ENCODE assay signal across 2 cellular contexts in the genomic region with DNA sequence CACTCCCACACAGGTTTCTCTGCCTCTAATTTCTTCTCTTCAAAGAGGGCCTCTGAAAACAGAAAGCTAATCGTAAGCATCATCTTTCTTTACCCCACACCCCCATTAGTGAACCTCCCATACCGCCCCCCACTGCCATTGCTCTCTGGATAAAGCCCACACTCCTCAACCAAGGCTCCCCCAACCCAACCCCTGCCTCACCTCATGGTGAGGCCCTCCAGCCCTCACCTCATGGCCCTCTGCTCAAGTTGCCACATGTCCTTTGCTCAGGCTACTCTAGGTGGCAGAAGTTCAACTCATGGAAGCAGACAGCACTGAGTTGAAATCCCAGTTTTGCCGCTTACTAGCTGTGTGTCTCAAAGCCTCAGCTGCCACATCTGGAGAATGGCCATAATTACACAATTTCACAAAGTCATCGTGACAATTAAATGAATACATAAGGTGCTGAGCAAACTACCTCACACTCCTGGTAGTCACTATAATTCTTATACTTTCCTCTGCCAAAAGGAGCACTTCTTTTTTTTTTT.
TF ChIP-seq lines count a peak whose summit lies in the region.

No MANE protein-coding gene starts in this region.

TF ChIP-seq in IMR-90, 13 proteins besides CTCF, POLR2A, EP300 and RAD21:
- TF ChIP-seq BHLHE40 (IDR thresholded peaks at IDR 0.05; ENCODE audit: low read depth, low read length) (no peak), RCOR1 (IDR thresholded peaks at IDR 0.05; ENCODE audit: insufficient replicate concordance, low read length) (no peak), SMC3 (IDR thresholded peaks at IDR 0.05; ENCODE audit: low read depth, low read length) (no peak), RFX5 (IDR thresholded peaks at IDR 0.05; ENCODE audit: low read depth, low read length) (no peak), MXI1 (IDR thresholded peaks at IDR 0.05; ENCODE audit: borderline replicate concordance, low read depth, low read length) (no peak), CEBPB (IDR thresholded peaks at IDR 0.05; ENCODE audit: low read depth, low read length) (no peak), NFE2L2 (IDR thresholded peaks at IDR 0.05; ENCODE audit: low read depth, low read length) (no peak)
- TF ChIP-seq, protein P1, sequence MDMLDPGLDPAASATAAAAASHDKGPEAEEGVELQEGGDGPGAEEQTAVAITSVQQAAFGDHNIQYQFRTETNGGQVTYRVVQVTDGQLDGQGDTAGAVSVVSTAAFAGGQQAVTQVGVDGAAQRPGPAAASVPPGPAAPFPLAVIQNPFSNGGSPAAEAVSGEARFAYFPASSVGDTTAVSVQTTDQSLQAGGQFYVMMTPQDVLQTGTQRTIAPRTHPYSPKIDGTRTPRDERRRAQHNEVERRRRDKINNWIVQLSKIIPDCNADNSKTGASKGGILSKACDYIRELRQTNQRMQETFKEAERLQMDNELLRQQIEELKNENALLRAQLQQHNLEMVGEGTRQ (IDR thresholded peaks at IDR 0.05; ENCODE audit: low read depth, low read length): no peak
- TF ChIP-seq, protein P2, sequence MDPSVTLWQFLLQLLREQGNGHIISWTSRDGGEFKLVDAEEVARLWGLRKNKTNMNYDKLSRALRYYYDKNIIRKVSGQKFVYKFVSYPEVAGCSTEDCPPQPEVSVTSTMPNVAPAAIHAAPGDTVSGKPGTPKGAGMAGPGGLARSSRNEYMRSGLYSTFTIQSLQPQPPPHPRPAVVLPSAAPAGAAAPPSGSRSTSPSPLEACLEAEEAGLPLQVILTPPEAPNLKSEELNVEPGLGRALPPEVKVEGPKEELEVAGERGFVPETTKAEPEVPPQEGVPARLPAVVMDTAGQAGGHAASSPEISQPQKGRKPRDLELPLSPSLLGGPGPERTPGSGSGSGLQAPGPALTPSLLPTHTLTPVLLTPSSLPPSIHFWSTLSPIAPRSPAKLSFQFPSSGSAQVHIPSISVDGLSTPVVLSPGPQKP (IDR thresholded peaks at IDR 0.05; ENCODE audit: borderline replicate concordance, low read depth, low read length): no peak

TF ChIP-seq in K562, 482 proteins besides CTCF, POLR2A, EP300 and RAD21 (continues in another document):
- peak; percentile 60; the same call in 1 of the 2 replicates for TF ChIP-seq MAFK (IDR thresholded peaks at IDR 0.05; ENCODE audit: low read length)
- TF ChIP-seq LCOR (CRISPR knock-in tag; IDR thresholded peaks at IDR 0.05): 0 out of 2 replicates have a peak, but pooled peaks have one; percentile 41
- TF ChIP-seq XRCC5 (IDR thresholded peaks at IDR 0.05; ENCODE audit: low read depth, low read length): 0 out of 2 replicates have a peak, but pooled peaks have one; percentile 52
- TF ChIP-seq, protein P3, sequence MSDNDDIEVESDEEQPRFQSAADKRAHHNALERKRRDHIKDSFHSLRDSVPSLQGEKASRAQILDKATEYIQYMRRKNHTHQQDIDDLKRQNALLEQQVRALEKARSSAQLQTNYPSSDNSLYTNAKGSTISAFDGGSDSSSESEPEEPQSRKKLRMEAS (CRISPR knock-in tag; IDR thresholded peaks at IDR 0.05): peak; percentile 83
- peak; percentile 83 for TF ChIP-seq MYC (IDR thresholded peaks at IDR 0.05; ENCODE audit: low read depth, low read length)
- no peak for TF ChIP-seq MYC (CRISPR knock-in tag; IDR thresholded peaks at IDR 0.05; ENCODE audit: borderline replicate concordance, low read depth)
- peak; percentile 91 to 97 for TF ChIP-seq KDM1A (IDR thresholded peaks at IDR 0.05)
- peak in 1 of 2 experiments; percentile 48; a peak in 2 of 4 replicates for TF ChIP-seq HDAC1 (IDR thresholded peaks at IDR 0.05)
- no peak for TF ChIP-seq SIN3A (IDR thresholded peaks at IDR 0.05; ENCODE audit: borderline replicate concordance in 2 of 2, control insufficient read depth in 1 of 2, low read depth in 2 of 2, low read length in 2 of 2)
- TF ChIP-seq NFIC (IDR thresholded peaks at IDR 0.05): peak; percentile 33; the same call in 1 of the 2 replicates
- peak; percentile 37; the same call in 1 of the 2 replicates for TF ChIP-seq EHMT2 (IDR thresholded peaks at IDR 0.05)
- TF ChIP-seq TBL1XR1 (IDR thresholded peaks at IDR 0.05; ENCODE audit: low read length in 2 of 2): peak in 1 of 2 experiments; percentile 48; a peak in 1 of 4 replicates
- 0 out of 2 replicates have a peak, but pooled peaks have one; percentile 20 for TF ChIP-seq SMC3 (conservative IDR thresholded peaks at IDR 0.05; ENCODE audit: insufficient read depth, low read depth, low read length)
- peak; percentile 80 for TF ChIP-seq NFE2 (IDR thresholded peaks at IDR 0.05; ENCODE audit: low read depth)
- TF ChIP-seq L3MBTL2 (IDR thresholded peaks at IDR 0.05): peak; percentile 64; the same call in 1 of the 2 replicates
- peak; percentile 48; the same call in 1 of the 2 replicates for TF ChIP-seq ZNF263 (CRISPR knock-in tag; IDR thresholded peaks at IDR 0.05; ENCODE audit: borderline replicate concordance)
- peak; percentile 98 for TF ChIP-seq RBM25 (IDR thresholded peaks at IDR 0.05; ENCODE audit: low read depth, low read length, severe bottlenecking)
- TF ChIP-seq HDAC2 (IDR thresholded peaks at IDR 0.05): peak; percentile 96
- TF ChIP-seq, protein P4, sequence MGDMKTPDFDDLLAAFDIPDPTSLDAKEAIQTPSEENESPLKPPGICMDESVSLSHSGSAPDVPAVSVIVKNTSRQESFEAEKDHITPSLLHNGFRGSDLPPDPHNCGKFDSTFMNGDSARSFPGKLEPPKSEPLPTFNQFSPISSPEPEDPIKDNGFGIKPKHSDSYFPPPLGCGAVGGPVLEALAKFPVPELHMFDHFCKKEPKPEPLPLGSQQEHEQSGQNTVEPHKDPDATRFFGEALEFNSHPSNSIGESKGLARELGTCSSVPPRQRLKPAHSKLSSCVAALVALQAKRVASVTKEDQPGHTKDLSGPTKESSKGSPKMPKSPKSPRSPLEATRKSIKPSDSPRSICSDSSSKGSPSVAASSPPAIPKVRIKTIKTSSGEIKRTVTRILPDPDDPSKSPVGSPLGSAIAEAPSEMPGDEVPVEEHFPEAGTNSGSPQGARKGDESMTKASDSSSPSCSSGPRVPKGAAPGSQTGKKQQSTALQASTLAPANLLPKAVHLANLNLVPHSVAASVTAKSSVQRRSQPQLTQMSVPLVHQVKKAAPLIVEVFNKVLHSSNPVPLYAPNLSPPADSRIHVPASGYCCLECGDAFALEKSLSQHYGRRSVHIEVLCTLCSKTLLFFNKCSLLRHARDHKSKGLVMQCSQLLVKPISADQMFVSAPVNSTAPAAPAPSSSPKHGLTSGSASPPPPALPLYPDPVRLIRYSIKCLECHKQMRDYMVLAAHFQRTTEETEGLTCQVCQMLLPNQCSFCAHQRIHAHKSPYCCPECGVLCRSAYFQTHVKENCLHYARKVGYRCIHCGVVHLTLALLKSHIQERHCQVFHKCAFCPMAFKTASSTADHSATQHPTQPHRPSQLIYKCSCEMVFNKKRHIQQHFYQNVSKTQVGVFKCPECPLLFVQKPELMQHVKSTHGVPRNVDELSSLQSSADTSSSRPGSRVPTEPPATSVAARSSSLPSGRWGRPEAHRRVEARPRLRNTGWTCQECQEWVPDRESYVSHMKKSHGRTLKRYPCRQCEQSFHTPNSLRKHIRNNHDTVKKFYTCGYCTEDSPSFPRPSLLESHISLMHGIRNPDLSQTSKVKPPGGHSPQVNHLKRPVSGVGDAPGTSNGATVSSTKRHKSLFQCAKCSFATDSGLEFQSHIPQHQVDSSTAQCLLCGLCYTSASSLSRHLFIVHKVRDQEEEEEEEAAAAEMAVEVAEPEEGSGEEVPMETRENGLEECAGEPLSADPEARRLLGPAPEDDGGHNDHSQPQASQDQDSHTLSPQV (IDR thresholded peaks at IDR 0.05): peak; percentile 70
- TF ChIP-seq CBX3 (IDR thresholded peaks at IDR 0.05; ENCODE audit: borderline replicate concordance in 1 of 2, low read length in 2 of 2): peak in 1 of 2 experiments; percentile 91; a peak in 1 of 3 replicates
- TF ChIP-seq, protein P5, sequence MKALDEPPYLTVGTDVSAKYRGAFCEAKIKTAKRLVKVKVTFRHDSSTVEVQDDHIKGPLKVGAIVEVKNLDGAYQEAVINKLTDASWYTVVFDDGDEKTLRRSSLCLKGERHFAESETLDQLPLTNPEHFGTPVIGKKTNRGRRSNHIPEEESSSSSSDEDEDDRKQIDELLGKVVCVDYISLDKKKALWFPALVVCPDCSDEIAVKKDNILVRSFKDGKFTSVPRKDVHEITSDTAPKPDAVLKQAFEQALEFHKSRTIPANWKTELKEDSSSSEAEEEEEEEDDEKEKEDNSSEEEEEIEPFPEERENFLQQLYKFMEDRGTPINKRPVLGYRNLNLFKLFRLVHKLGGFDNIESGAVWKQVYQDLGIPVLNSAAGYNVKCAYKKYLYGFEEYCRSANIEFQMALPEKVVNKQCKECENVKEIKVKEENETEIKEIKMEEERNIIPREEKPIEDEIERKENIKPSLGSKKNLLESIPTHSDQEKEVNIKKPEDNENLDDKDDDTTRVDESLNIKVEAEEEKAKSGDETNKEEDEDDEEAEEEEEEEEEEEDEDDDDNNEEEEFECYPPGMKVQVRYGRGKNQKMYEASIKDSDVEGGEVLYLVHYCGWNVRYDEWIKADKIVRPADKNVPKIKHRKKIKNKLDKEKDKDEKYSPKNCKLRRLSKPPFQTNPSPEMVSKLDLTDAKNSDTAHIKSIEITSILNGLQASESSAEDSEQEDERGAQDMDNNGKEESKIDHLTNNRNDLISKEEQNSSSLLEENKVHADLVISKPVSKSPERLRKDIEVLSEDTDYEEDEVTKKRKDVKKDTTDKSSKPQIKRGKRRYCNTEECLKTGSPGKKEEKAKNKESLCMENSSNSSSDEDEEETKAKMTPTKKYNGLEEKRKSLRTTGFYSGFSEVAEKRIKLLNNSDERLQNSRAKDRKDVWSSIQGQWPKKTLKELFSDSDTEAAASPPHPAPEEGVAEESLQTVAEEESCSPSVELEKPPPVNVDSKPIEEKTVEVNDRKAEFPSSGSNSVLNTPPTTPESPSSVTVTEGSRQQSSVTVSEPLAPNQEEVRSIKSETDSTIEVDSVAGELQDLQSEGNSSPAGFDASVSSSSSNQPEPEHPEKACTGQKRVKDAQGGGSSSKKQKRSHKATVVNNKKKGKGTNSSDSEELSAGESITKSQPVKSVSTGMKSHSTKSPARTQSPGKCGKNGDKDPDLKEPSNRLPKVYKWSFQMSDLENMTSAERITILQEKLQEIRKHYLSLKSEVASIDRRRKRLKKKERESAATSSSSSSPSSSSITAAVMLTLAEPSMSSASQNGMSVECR (CRISPR knock-in tag; IDR thresholded peaks at IDR 0.05): peak; percentile 31; the same call in 1 of the 2 replicates
- peak; percentile 77 for TF ChIP-seq ZFP36 (IDR thresholded peaks at IDR 0.05; ENCODE audit: low read depth, low read length, partially characterized antibody)
- TF ChIP-seq, protein P6, sequence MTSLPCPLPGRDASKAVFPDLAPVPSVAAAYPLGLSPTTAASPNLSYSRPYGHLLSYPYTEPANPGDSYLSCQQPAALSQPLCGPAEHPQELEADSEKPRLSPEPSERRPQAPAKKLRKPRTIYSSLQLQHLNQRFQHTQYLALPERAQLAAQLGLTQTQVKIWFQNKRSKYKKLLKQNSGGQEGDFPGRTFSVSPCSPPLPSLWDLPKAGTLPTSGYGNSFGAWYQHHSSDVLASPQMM (CRISPR knock-in tag; IDR thresholded peaks at IDR 0.05): no peak
- peak; percentile 57; the same call in 1 of the 2 replicates for TF ChIP-seq GABPB1 (CRISPR knock-in tag; IDR thresholded peaks at IDR 0.05)
- peak; percentile 68 for TF ChIP-seq EP400 (IDR thresholded peaks at IDR 0.05)
- TF ChIP-seq ZNF316 (IDR thresholded peaks at IDR 0.05): peak; percentile 83
- TF ChIP-seq, protein P7, sequence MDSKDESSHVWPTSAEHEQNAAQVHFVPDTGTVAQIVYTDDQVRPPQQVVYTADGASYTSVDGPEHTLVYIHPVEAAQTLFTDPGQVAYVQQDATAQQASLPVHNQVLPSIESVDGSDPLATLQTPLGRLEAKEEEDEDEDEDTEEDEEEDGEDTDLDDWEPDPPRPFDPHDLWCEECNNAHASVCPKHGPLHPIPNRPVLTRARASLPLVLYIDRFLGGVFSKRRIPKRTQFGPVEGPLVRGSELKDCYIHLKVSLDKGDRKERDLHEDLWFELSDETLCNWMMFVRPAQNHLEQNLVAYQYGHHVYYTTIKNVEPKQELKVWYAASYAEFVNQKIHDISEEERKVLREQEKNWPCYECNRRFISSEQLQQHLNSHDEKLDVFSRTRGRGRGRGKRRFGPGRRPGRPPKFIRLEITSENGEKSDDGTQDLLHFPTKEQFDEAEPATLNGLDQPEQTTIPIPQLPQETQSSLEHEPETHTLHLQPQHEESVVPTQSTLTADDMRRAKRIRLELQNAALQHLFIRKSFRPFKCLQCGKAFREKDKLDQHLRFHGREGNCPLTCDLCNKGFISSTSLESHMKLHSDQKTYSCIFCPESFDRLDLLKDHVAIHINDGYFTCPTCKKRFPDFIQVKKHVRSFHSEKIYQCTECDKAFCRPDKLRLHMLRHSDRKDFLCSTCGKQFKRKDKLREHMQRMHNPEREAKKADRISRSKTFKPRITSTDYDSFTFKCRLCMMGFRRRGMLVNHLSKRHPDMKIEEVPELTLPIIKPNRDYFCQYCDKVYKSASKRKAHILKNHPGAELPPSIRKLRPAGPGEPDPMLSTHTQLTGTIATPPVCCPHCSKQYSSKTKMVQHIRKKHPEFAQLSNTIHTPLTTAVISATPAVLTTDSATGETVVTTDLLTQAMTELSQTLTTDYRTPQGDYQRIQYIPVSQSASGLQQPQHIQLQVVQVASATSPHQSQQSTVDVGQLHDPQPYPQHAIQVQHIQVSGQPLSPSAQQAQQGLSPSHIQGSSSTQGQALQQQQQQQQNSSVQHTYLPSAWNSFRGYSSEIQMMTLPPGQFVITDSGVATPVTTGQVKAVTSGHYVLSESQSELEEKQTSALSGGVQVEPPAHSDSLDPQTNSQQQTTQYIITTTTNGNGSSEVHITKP (IDR thresholded peaks at IDR 0.05; ENCODE audit: partially characterized antibody): peak; percentile 13
- 0 out of 2 replicates have a peak, but pooled peaks have one; percentile 29 for TF ChIP-seq SMAD3 (CRISPR knock-in tag; conservative IDR thresholded peaks at IDR 0.05)
- peak; percentile 80 for TF ChIP-seq MAFG (tag; conservative IDR thresholded peaks at IDR 0.05)
- TF ChIP-seq, protein P8, sequence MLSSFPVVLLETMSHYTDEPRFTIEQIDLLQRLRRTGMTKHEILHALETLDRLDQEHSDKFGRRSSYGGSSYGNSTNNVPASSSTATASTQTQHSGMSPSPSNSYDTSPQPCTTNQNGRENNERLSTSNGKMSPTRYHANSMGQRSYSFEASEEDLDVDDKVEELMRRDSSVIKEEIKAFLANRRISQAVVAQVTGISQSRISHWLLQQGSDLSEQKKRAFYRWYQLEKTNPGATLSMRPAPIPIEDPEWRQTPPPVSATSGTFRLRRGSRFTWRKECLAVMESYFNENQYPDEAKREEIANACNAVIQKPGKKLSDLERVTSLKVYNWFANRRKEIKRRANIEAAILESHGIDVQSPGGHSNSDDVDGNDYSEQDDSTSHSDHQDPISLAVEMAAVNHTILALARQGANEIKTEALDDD (IDR thresholded peaks at IDR 0.05): peak; percentile 44; the same call in 1 of the 2 replicates
- no peak for TF ChIP-seq HOXB6 (CRISPR knock-in tag; IDR thresholded peaks at IDR 0.05; ENCODE audit: borderline replicate concordance)
- TF ChIP-seq NFE2L1 (tag; IDR thresholded peaks at IDR 0.05; ENCODE audit: borderline replicate concordance, low read depth): no peak
- peak; percentile 79 for TF ChIP-seq C11orf30 (IDR thresholded peaks at IDR 0.05; ENCODE audit: low read depth)
- TF ChIP-seq ADNP (tag; IDR thresholded peaks at IDR 0.05): peak; percentile 95
- TF ChIP-seq ZNF785 (CRISPR knock-in tag; IDR thresholded peaks at IDR 0.05): no peak
- TF ChIP-seq, protein P9, sequence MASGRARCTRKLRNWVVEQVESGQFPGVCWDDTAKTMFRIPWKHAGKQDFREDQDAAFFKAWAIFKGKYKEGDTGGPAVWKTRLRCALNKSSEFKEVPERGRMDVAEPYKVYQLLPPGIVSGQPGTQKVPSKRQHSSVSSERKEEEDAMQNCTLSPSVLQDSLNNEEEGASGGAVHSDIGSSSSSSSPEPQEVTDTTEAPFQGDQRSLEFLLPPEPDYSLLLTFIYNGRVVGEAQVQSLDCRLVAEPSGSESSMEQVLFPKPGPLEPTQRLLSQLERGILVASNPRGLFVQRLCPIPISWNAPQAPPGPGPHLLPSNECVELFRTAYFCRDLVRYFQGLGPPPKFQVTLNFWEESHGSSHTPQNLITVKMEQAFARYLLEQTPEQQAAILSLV (tag; IDR thresholded peaks at IDR 0.05): 0 out of 2 replicates have a peak, but pooled peaks have one; percentile 9
- peak; percentile 89; the same call in 1 of the 2 replicates for TF ChIP-seq HDGF (IDR thresholded peaks at IDR 0.05)
